In the genomic region with DNA sequence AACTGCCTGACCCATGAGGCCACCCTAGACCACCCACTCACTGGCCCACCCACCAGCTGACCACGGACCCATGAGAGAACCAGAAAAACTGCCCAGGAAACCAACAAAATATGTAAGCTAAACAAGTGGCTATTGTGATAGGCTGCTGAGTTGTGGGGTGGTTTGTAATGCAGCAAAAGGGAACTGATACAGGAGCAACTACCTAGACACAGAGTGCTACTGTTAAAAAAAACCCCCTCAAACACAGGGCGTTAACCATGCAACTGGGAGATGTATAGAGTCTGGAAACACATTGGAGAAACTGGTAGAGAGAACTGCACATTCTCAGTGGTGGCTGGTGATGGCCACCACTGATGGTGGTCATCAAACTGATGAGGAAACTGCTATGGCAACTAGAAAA, we compare ENCODE assay signal across 12 cellular contexts.
DNase-seq lines count a peak whose midpoint lies in the region; ATAC-seq and TF ChIP-seq lines count a peak whose summit lies in the region.
"Had no signal": no experiment of that assay in that cellular context is flagged by ENCODE, and none has a peak within 500 bp of the region (broad histone marks: within the 10 kb centered on the region; RNA-seq: fewer than 3 reads in every experiment).

No MANE protein-coding gene starts in this region.

- no peak overlapping the region for H3K4me3 ChIP-seq in A673 (ENCODE audit: low read depth, low read length, poor library complexity, severe bottlenecking)

- H3K27me3 ChIP-seq in A673 (replicated peaks; ENCODE audit: insufficient read depth, low read depth, low read length, poor library complexity) = peaks cover 8% of the 10 kb centered on the region

- H3K9me3 ChIP-seq in A673 (ENCODE audit: low read depth, low read length, poor library complexity, severe bottlenecking) = no peaks in the 10 kb centered on the region

- DNase-seq in A673 (ENCODE audit: low spot score) (no peak), HEK293T (ENCODE audit: extremely low spot score) (no peak), inferior parietal cortex (ENCODE audit: extremely low spot score) (no peak), NCI-H446 (lab: John Stamatoyannopoulos, UW) (no peak)
- DNase-seq: activated CD4-positive, CD25-positive, alpha-beta regulatory T cell treated with anti-CD3 and anti-CD28 coated beads, Interleukin-2, amount 50 U/mL, for 72 hours; activated T-cell treated with anti-CD3 and anti-CD28 coated beads, Interleukin-2, amount 50 U/mL, for 1 hour; amygdala; NCI-H1048 had no signal

- no peak overlapping the region for H3K27ac ChIP-seq in A673 (ENCODE audit: low read depth, low read length, poor library complexity, severe bottlenecking)

- intact Hi-C loops in A673 (cut with micrococcal nuclease; ENCODE audit: unreplicated experiment) = no loop called here

- H3K36me3 ChIP-seq in A673 (ENCODE audit: insufficient read depth, low read length, poor library complexity, severe bottlenecking) = no peaks in the 10 kb centered on the region

- BruUV-seq in A673 (replicated peaks; lab: Mats Ljungman, UMichigan) = no TSS peak

- peak; percentile 97 for ATAC-seq in GM18499 (IDR thresholded peaks at IDR 0.05; ENCODE audit: insufficient read depth, unreplicated experiment)
- ATAC-seq in GM19452 (IDR thresholded peaks at IDR 0.05; ENCODE audit: unreplicated experiment) = peak; percentile 96
- peak; percentile 98 for ATAC-seq in HG02759 (IDR thresholded peaks at IDR 0.05; ENCODE audit: unreplicated experiment)
- peak; percentile 94 for ATAC-seq in HG03354 (IDR thresholded peaks at IDR 0.05; ENCODE audit: poor library complexity, severe bottlenecking, unreplicated experiment)

- POLR2A ChIA-PET in A673 (lab: Charles Lee; ENCODE audit: low non-redundant PET) (no interaction called here), HEK293T (lab: Yijun Ruan, JAX) (no interaction called here)

- TF ChIP-seq CTCF in A673 (conservative IDR thresholded peaks at IDR 0.05; ENCODE audit: low read depth, low read length) = no peak

- CTCF ChIA-PET in A673 (lab: Charles Lee) = no interaction called here
- CTCF ChIA-PET in HEK293T (lab: Yijun Ruan, JAX) = interaction anchor here (0.6 kb wide), 1 partner anchor 327 kb away, joined by 3 read pairs; no protein-coding TSS in a partner anchor

- no peaks in the 10 kb centered on the region for H3K4me1 ChIP-seq in A673 (ENCODE audit: insufficient read depth, low read length, poor library complexity, severe bottlenecking)

TF ChIP-seq in HEK293T, 16 proteins besides CTCF, POLR2A, EP300 and RAD21:
- TF ChIP-seq ELF4 (IDR thresholded peaks at IDR 0.05) (no peak), FOXM1 (IDR thresholded peaks at IDR 0.05; ENCODE audit: borderline replicate concordance) (no peak), PKNOX1 (IDR thresholded peaks at IDR 0.05) (no peak), L3MBTL2 (conservative IDR thresholded peaks at IDR 0.05) (no peak), SP1 (IDR thresholded peaks at IDR 0.05) (no peak), ZNF384 (IDR thresholded peaks at IDR 0.05) (no peak), FOXA1 (IDR thresholded peaks at IDR 0.05) (no peak), BHLHE40 (IDR thresholded peaks at IDR 0.05; ENCODE audit: borderline replicate concordance) (no peak), ARNT (IDR thresholded peaks at IDR 0.05) (no peak), FOXK2 (IDR thresholded peaks at IDR 0.05) (no peak), NFRKB (IDR thresholded peaks at IDR 0.05) (no peak), SUZ12 (IDR thresholded peaks at IDR 0.05) (no peak), TARDBP (IDR thresholded peaks at IDR 0.05) (no peak), LEF1 (IDR thresholded peaks at IDR 0.05; ENCODE audit: borderline replicate concordance) (no peak), CTBP1 (IDR thresholded peaks at IDR 0.05; ENCODE audit: borderline replicate concordance) (no peak), HDGF (IDR thresholded peaks at IDR 0.05; ENCODE audit: borderline replicate concordance) (no peak)
